In genomic region chr3:88059380-88060160, GRCh38 we compare ENCODE assay signal across 8 cellular contexts.
DNase-seq lines count a peak whose midpoint lies in the region; ATAC-seq and TF ChIP-seq lines count a peak whose summit lies in the region.

No MANE protein-coding gene starts in this region.

- peak; percentile 6 for ATAC-seq in GM21390 (IDR thresholded peaks at IDR 0.05; ENCODE audit: unreplicated experiment)
- no peak for ATAC-seq in stimulated activated memory B cell treated with anti-CD40 and anti-IgM and Interleukin-4, amounts not matched to agents 10 μg/mL and 1 μg/mL and 100 μg/mL, for 72 hours

- H3K36me3 Mint-ChIP-seq in stimulated activated memory B cell treated with anti-CD40 and anti-IgM and Interleukin-4, amounts not matched to agents 10 μg/mL and 1 μg/mL and 100 μg/mL, for 72 hours = peaks cover 14% of the 10 kb centered on the region

- H3K4me1 ChIP-seq in KMS-11 (ENCODE audit: low read depth, poor library complexity, severe bottlenecking) = peaks cover 23% of the 10 kb centered on the region

- peak overlapping the region; percentile 96 for H3K27ac Mint-ChIP-seq in stimulated activated memory B cell treated with anti-CD40 and anti-IgM and Interleukin-4, amounts not matched to agents 10 μg/mL and 1 μg/mL and 100 μg/mL, for 72 hours

- peaks cover 30% of the 10 kb centered on the region for H3K79me2 ChIP-seq in KMS-11 (ENCODE audit: insufficient read depth, low read depth)

- H4K20me1 ChIP-seq in KMS-11 (ENCODE audit: insufficient read depth) = no peaks in the 10 kb centered on the region

- peak overlapping the region; percentile 34 for H2AFZ ChIP-seq in KMS-11 (ENCODE audit: low read depth)

- peaks cover 52% of the 10 kb centered on the region for H3K4me1 Mint-ChIP-seq in stimulated activated memory B cell treated with anti-CD40 and anti-IgM and Interleukin-4, amounts not matched to agents 10 μg/mL and 1 μg/mL and 100 μg/mL, for 72 hours

- H3K27me3 ChIP-seq in GM06990 (replicated peaks; ENCODE audit: control insufficient read depth, insufficient read depth, low read length) (no peaks in the 10 kb centered on the region), KMS-11 (ENCODE audit: insufficient read depth, low read depth) (no peaks in the 10 kb centered on the region)

- H3K36me3 ChIP-seq in GM06990 (ENCODE audit: control insufficient read depth, insufficient read depth, low read length) = peaks cover 6% of the 10 kb centered on the region
- no peaks in the 10 kb centered on the region for H3K36me3 ChIP-seq in KMS-11 (ENCODE audit: insufficient read depth)

- peak overlapping the region; percentile 86 for H3K4me2 ChIP-seq in KMS-11

- H3K9me3 Mint-ChIP-seq in stimulated activated memory B cell treated with anti-CD40 and anti-IgM and Interleukin-4, amounts not matched to agents 10 μg/mL and 1 μg/mL and 100 μg/mL, for 72 hours = no peaks in the 10 kb centered on the region

- peak overlapping the region; percentile 99 for H3K4me3 Mint-ChIP-seq in stimulated activated memory B cell treated with anti-CD40 and anti-IgM and Interleukin-4, amounts not matched to agents 10 μg/mL and 1 μg/mL and 100 μg/mL, for 72 hours

- in situ Hi-C loops in astrocyte of the spinal cord (cut with HindIII; ENCODE audit: low sequenced_read_pairs) = no loop called here

- TF ChIP-seq CTCF in GM06990 (IDR thresholded peaks at IDR 0.05; ENCODE audit: insufficient read depth, low read length, poor library complexity, severe bottlenecking) (no peak), KMS-11 (conservative IDR thresholded peaks at IDR 0.05; ENCODE audit: low read depth, low read length) (no peak), astrocyte of the spinal cord (IDR thresholded peaks at IDR 0.05; ENCODE audit: low read depth, low read length) (no peak)

- peak overlapping the region; percentile 26; the same call in 1 of the 2 replicates for H3K27ac ChIP-seq in KMS-11

- DNase-seq in GM06990 (ENCODE audit: extremely low read depth, insufficient read length) = no peak
- no peak for DNase-seq in astrocyte of the spinal cord (ENCODE audit: low read depth, low spot score)
- DNase-seq in iPS-NIHi7 (ENCODE audit: extremely low spot score) = peak; percentile 23
- no peak for DNase-seq in NCI-H1105 treated with DMSO at 0.1 percent for 48 hours (lab: John Stamatoyannopoulos, UW)
- no peak for DNase-seq in foreskin melanocyte

- H3K4me3 ChIP-seq in GM06990 (replicated peaks; ENCODE audit: low read depth, low read length) (peak overlapping the region; percentile 95), KMS-11 (IDR thresholded peaks at IDR 0.05; ENCODE audit: insufficient read depth, low read depth, low read length) (peak overlapping the region; percentile 73), astrocyte of the spinal cord (ENCODE audit: low read depth, low read length) (peak overlapping the region; percentile 78)

- peak overlapping the region; percentile 61; the same call in 1 of the 2 replicates for H3K9ac ChIP-seq in KMS-11

- no peaks in the 10 kb centered on the region for H3K27me3 Mint-ChIP-seq in stimulated activated memory B cell treated with anti-CD40 and anti-IgM and Interleukin-4, amounts not matched to agents 10 μg/mL and 1 μg/mL and 100 μg/mL, for 72 hours
